In genomic region chr5:142404046-142404477, GRCh38 we compare ENCODE assay signal across 14 cellular contexts.
DNase-seq lines count a peak whose midpoint lies in the region; ATAC-seq and TF ChIP-seq lines count a peak whose summit lies in the region.
"Had no signal": no experiment of that assay in that cellular context is flagged by ENCODE, and none has a peak within 500 bp of the region (broad histone marks: within the 10 kb centered on the region; RNA-seq: fewer than 3 reads in every experiment).

No MANE protein-coding gene starts in this region.

- DNase-seq in ascending aorta (ENCODE audit: low spot score in 2 of 2) (no peak), foreskin keratinocyte (peak in 1 of 2 donors; percentile 40), hypothalamus (lab: John Stamatoyannopoulos, UW) (no peak), NCI-H146 (lab: John Stamatoyannopoulos, UW) (no peak)
- no peak for DNase-seq in activated T-cell treated with anti-CD3 and anti-CD28 coated beads, Interleukin-2, amount 50 U/mL, for 48 hours
- DNase-seq: AML-193, cortex of kidney, foreskin fibroblast, HCEC 1CT, NCI-H226, T-helper 9 cell had no signal

- TF ChIP-seq CTCF in ascending aorta (IDR thresholded peaks at IDR 0.05) (no peak), foreskin keratinocyte (conservative IDR thresholded peaks at IDR 0.05) (no peak), parathyroid adenoma (IDR thresholded peaks at IDR 0.05) (no peak)

- H3K27ac ChIP-seq in BLaER1 treated with 17β-estradiol and CSF1 and Interleukin-3, amounts not matched to agents 10 nM and 100 nM, result no peak overlapping the region
- H3K27ac ChIP-seq in ascending aorta (peak overlapping the region; percentile 22 to 68), foreskin keratinocyte (no peak overlapping the region), parathyroid adenoma (peak overlapping the region; percentile 66)

- ATAC-seq in foreskin keratinocyte (peak; percentile 44), GM19328 (IDR thresholded peaks at IDR 0.05; ENCODE audit: unreplicated experiment) (no peak)

- no peaks in the 10 kb centered on the region for H3K9me3 ChIP-seq in BLaER1 treated with 17β-estradiol and CSF1 and Interleukin-3, amounts not matched to agents 10 nM and 100 nM (replicated peaks in 1 of 11)
- H3K9me3 ChIP-seq in ascending aorta (no peaks in the 10 kb centered on the region), parathyroid adenoma (ENCODE audit: control insufficient read depth, low read length) (no peaks in the 10 kb centered on the region)

- H2AFZ ChIP-seq in parathyroid adenoma, result peak overlapping the region; percentile 63

- H3K4me2 ChIP-seq in BLaER1 treated with 17β-estradiol and CSF1 and Interleukin-3, amounts not matched to agents 10 nM and 100 nM, result peak overlapping the region in 6 of 11 experiments; percentile 4 to 67 (median 55); a peak in 11 of 22 replicates
- peak overlapping the region; percentile 9 for H3K4me2 ChIP-seq in parathyroid adenoma (ENCODE audit: low read length)

- H3K9ac ChIP-seq in BLaER1 treated with 17β-estradiol and CSF1 and Interleukin-3, amounts not matched to agents 10 nM and 100 nM, result no peak overlapping the region
- H3K9ac ChIP-seq in parathyroid adenoma, result no peak overlapping the region

- H3K4me1 ChIP-seq in BLaER1 treated with 17β-estradiol and CSF1 and Interleukin-3, amounts not matched to agents 10 nM and 100 nM, result peaks cover 27 to 59% (median 48%) of the 10 kb centered on the region in 10 experiments
- no peaks in the 10 kb centered on the region for H3K4me1 ChIP-seq in ascending aorta
- peaks cover 11% of the 10 kb centered on the region for H3K4me1 ChIP-seq in foreskin keratinocyte
- peaks cover 7% of the 10 kb centered on the region for H3K4me1 ChIP-seq in parathyroid adenoma

- peaks cover 0 to 7% (median 0%) of the 10 kb centered on the region in 11 experiments; a peak in 3 of 22 replicates for H3K27me3 ChIP-seq in BLaER1 treated with 17β-estradiol and CSF1 and Interleukin-3, amounts not matched to agents 10 nM and 100 nM
- H3K27me3 ChIP-seq in ascending aorta, result no peaks in the 10 kb centered on the region
- H3K27me3 ChIP-seq in foreskin keratinocyte, result no peaks in the 10 kb centered on the region
- H3K27me3 ChIP-seq in parathyroid adenoma (ENCODE audit: control insufficient read depth, insufficient read depth, low read length), result no peaks in the 10 kb centered on the region

- H3K79me2 ChIP-seq in parathyroid adenoma, result no peaks in the 10 kb centered on the region

- intact Hi-C loops in ascending aorta (cut with DNase I), result no loop called here

- H4K20me1 ChIP-seq in BLaER1 treated with 17β-estradiol and CSF1 and Interleukin-3, amounts not matched to agents 10 nM and 100 nM, result no peaks in the 10 kb centered on the region

- H3K4me3 ChIP-seq in BLaER1 treated with 17β-estradiol and CSF1 and Interleukin-3, amounts not matched to agents 10 nM and 100 nM, result no peak overlapping the region
- H3K4me3 ChIP-seq in ascending aorta (peak overlapping the region in 1 of 2 donors; percentile 4), parathyroid adenoma (ENCODE audit: low read depth, low read length) (peak overlapping the region; percentile 17)

- H3K36me3 ChIP-seq in BLaER1 treated with 17β-estradiol and CSF1 and Interleukin-3, amounts not matched to agents 10 nM and 100 nM, result no peaks in the 10 kb centered on the region
- H3K36me3 ChIP-seq in ascending aorta (no peaks in the 10 kb centered on the region), parathyroid adenoma (ENCODE audit: control insufficient read depth, insufficient read depth, low read length) (no peaks in the 10 kb centered on the region)

Comparison
In these comparisons a context has a peak if more than half of its experiments do, and no peak if none do; other contexts are left out.
1. H3K27ac ChIP-seq: peak in ascending aorta (2 of 2) and parathyroid adenoma (single experiment); none in BLaER1 treated with 17β-estradiol and CSF1 and Interleukin-3, amounts not matched to agents 10 nM and 100 nM (0 of 11) and foreskin keratinocyte (single experiment).